In the genomic region with DNA sequence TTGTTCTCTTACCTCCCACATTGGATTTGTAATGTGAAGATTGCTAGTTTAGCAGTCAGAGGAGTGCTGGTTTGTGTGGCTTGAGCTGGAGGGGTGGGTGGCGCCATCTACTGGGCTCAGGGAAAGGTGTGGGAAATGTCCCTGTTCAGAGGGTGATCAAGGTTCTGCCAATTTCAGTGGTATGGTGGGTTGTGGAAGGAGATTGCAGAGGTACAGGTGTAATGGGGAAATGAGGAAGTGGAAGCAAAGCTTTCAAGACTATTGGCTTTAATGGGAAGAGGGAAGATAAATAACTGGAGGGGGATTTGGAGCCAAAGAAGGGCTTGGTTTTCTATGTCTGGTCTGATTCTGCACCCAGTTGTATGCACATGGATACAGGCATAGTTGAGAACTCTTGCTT, we compare ENCODE assay signal across 8 cellular contexts.
DNase-seq lines count a peak whose midpoint lies in the region; ATAC-seq and TF ChIP-seq lines count a peak whose summit lies in the region.

No MANE protein-coding gene starts in this region.

- in situ Hi-C loops in SK-MEL-5 (cut with HindIII; ENCODE audit: low pct_unique_long_range_greater_than_20kb, low sequenced_read_pairs), result no loop called here
- in situ Hi-C loops in astrocyte of the cerebellum (cut with HindIII; ENCODE audit: low sequenced_read_pairs), result no loop called here

- TF ChIP-seq CTCF in LNCAP (IDR thresholded peaks at IDR 0.05), result peak; percentile 93
- TF ChIP-seq CTCF in astrocyte of the cerebellum (IDR thresholded peaks at IDR 0.05; ENCODE audit: low read depth, low read length, missing control alignments), result peak; percentile 83

- peak; percentile 60 for DNase-seq in COLO829 (ENCODE audit: low spot score)
- peak; percentile 84 for DNase-seq in SK-MEL-5 (ENCODE audit: low read depth, low spot score)
- peak; percentile 19 for DNase-seq in astrocyte of the cerebellum (ENCODE audit: low read depth)
- DNase-seq in iPS DF 4.7 (ENCODE audit: extremely low read depth, low spot score), result peak; percentile 11
- peak; percentile 17 to 37 (median 32) for DNase-seq in stimulated activated CD4-positive, alpha-beta T cell treated with anti-CD3 and anti-CD28 coated beads, Interleukin-12 subunit alpha, Interleukin-12 subunit beta, amount 100 ng/mL, for 48 hours (ENCODE audit: low read depth in 2 of 3, low spot score in 1 of 3)
- DNase-seq in OCI-M2 (lab: John Stamatoyannopoulos, UW; ENCODE audit: unreplicated experiment), result no peak

- peak; percentile 80 for ATAC-seq in GM19452 (IDR thresholded peaks at IDR 0.05; ENCODE audit: unreplicated experiment)

- H3K4me3 ChIP-seq in astrocyte of the cerebellum (ENCODE audit: low read depth, low read length), result no peak overlapping the region
